ENCODE assay signal across 1 cellular context in genomic region chr3:13189639-13190375, GRCh38.
TF ChIP-seq lines count a peak whose summit lies in the region.

No MANE protein-coding gene starts in this region.

TF ChIP-seq in HepG2, 621 proteins besides CTCF, POLR2A, EP300 and RAD21 (continued from another document and continues in another):
- TF ChIP-seq ZNF597 (CRISPR knock-in tag; IDR thresholded peaks at IDR 0.05), result no peak
- TF ChIP-seq TFE3 (CRISPR knock-in tag; IDR thresholded peaks at IDR 0.05), result peak; percentile 93
- 0 out of 2 replicates have a peak, but pooled peaks have one; percentile 51 for TF ChIP-seq ZNF124 (CRISPR knock-in tag; IDR thresholded peaks at IDR 0.05)
- TF ChIP-seq ZBTB7A (CRISPR knock-in tag; IDR thresholded peaks at IDR 0.05), result peak; percentile 64; the same call in 1 of the 2 replicates
- no peak for TF ChIP-seq HHEX (CRISPR knock-in tag; IDR thresholded peaks at IDR 0.05)
- peak; percentile 89 for TF ChIP-seq MED1 (CRISPR knock-in tag; IDR thresholded peaks at IDR 0.05)
- 0 out of 2 replicates have a peak, but pooled peaks have one; percentile 21 for TF ChIP-seq ZNF761 (CRISPR knock-in tag; conservative IDR thresholded peaks at IDR 0.05)
- no peak for TF ChIP-seq RBM22 (optimal IDR thresholded peaks at IDR 0.05; ENCODE audit: low read length)
- TF ChIP-seq ELF3 (CRISPR knock-in tag; IDR thresholded peaks at IDR 0.05), result peak; percentile 96
- peak; percentile 70; the same call in 1 of the 2 replicates for TF ChIP-seq MAX (IDR thresholded peaks at IDR 0.05)
- TF ChIP-seq THAP9 (CRISPR knock-in tag; IDR thresholded peaks at IDR 0.05; ENCODE audit: borderline replicate concordance), result peak; percentile 27; the same call in 1 of the 2 replicates
- TF ChIP-seq ZNF563 (CRISPR knock-in tag; IDR thresholded peaks at IDR 0.05), result peak; percentile 72; the same call in 1 of the 2 replicates
- peak; percentile 89; the same call in 1 of the 2 replicates for TF ChIP-seq RXRA (CRISPR knock-in tag; IDR thresholded peaks at IDR 0.05)
- peak; percentile 48; the same call in 1 of the 2 replicates for TF ChIP-seq ZNF503 (CRISPR knock-in tag; IDR thresholded peaks at IDR 0.05)
- TF ChIP-seq MEIS1 (CRISPR knock-in tag; IDR thresholded peaks at IDR 0.05; ENCODE audit: borderline replicate concordance), result 0 out of 2 replicates have a peak, but pooled peaks have one; percentile 34
- TF ChIP-seq DMAP1 (CRISPR knock-in tag; IDR thresholded peaks at IDR 0.05), result peak; percentile 46; the same call in 1 of the 2 replicates
- TF ChIP-seq TRAFD1 (CRISPR knock-in tag; IDR thresholded peaks at IDR 0.05; ENCODE audit: borderline replicate concordance), result no peak
- peak; percentile 83; the same call in 1 of the 2 replicates for TF ChIP-seq RCOR2 (CRISPR knock-in tag; IDR thresholded peaks at IDR 0.05)
- 0 out of 4 replicates have a peak, but pooled peaks of 1 of the 2 experiments have one; percentile 9 for TF ChIP-seq MAFK (conservative IDR thresholded peaks at IDR 0.05 in 1 of 2, IDR thresholded peaks at IDR 0.05 in 1 of 2; ENCODE audit: low read length in 2 of 2)
- peak; percentile 70; the same call in 1 of the 2 replicates for TF ChIP-seq JUNB (CRISPR knock-in tag; IDR thresholded peaks at IDR 0.05; ENCODE audit: borderline replicate concordance)
- TF ChIP-seq ATF3 (CRISPR knock-in tag; IDR thresholded peaks at IDR 0.05), result peak; percentile 92
- no peak for TF ChIP-seq ZFP41 (CRISPR knock-in tag; IDR thresholded peaks at IDR 0.05; ENCODE audit: borderline replicate concordance)
- TF ChIP-seq MTERF4 (CRISPR knock-in tag; IDR thresholded peaks at IDR 0.05), result no peak; the same call in 1 of the 2 replicates
- TF ChIP-seq ZKSCAN1 (IDR thresholded peaks at IDR 0.05; ENCODE audit: low read length), result 0 out of 2 replicates have a peak, but pooled peaks have one; percentile 18
- TF ChIP-seq NR2F1 (CRISPR knock-in tag; IDR thresholded peaks at IDR 0.05), result peak; percentile 59 to 60; a peak in 3 of 4 replicates
- peak; percentile 71 for TF ChIP-seq ZFX (CRISPR knock-in tag; IDR thresholded peaks at IDR 0.05; ENCODE audit: low read depth)
- peak; percentile 36; the same call in 1 of the 2 replicates for TF ChIP-seq ARID4A (CRISPR knock-in tag; IDR thresholded peaks at IDR 0.05; ENCODE audit: borderline replicate concordance)
- peak; percentile 86; the same call in 1 of the 3 replicates for TF ChIP-seq MXI1 (IDR thresholded peaks at IDR 0.05; ENCODE audit: borderline replicate concordance, low read depth, low read length)
- peak; percentile 84 for TF ChIP-seq NCOA2 (CRISPR knock-in tag; IDR thresholded peaks at IDR 0.05)
- no peak for TF ChIP-seq ZKSCAN8 (CRISPR knock-in tag; IDR thresholded peaks at IDR 0.05; ENCODE audit: borderline replicate concordance)
- peak; percentile 76 for TF ChIP-seq PHF21A (CRISPR knock-in tag; IDR thresholded peaks at IDR 0.05)
- TF ChIP-seq NFKBIZ (CRISPR knock-in tag; IDR thresholded peaks at IDR 0.05), result no peak
- peak; percentile 59 for TF ChIP-seq KAT8 (CRISPR knock-in tag; IDR thresholded peaks at IDR 0.05)
- TF ChIP-seq ZBTB20 (CRISPR knock-in tag; IDR thresholded peaks at IDR 0.05; ENCODE audit: borderline replicate concordance, low read depth), result no peak
- TF ChIP-seq ATF2 (CRISPR knock-in tag; IDR thresholded peaks at IDR 0.05), result peak; percentile 57; the same call in 1 of the 2 replicates
- peak; percentile 61; the same call in 1 of the 2 replicates for TF ChIP-seq CREM (IDR thresholded peaks at IDR 0.05)
- no peak for TF ChIP-seq CREM (CRISPR knock-in tag; IDR thresholded peaks at IDR 0.05)
- peak; percentile 65 for TF ChIP-seq THAP11 (CRISPR knock-in tag; IDR thresholded peaks at IDR 0.05)
- no peak; the same call in 1 of the 2 replicates for TF ChIP-seq ZFP36L1 (CRISPR knock-in tag; IDR thresholded peaks at IDR 0.05)
- no peak for TF ChIP-seq ZNF225 (CRISPR knock-in tag; IDR thresholded peaks at IDR 0.05)
- TF ChIP-seq RBAK (CRISPR knock-in tag; IDR thresholded peaks at IDR 0.05), result no peak
- TF ChIP-seq HDAC2 (CRISPR knock-in tag; IDR thresholded peaks at IDR 0.05), result peak; percentile 90
- peak; percentile 59; the same call in 1 of the 2 replicates for TF ChIP-seq DRAP1 (CRISPR knock-in tag; IDR thresholded peaks at IDR 0.05)
- no peak for TF ChIP-seq ZFP37 (CRISPR knock-in tag; IDR thresholded peaks at IDR 0.05; ENCODE audit: borderline replicate concordance)
- TF ChIP-seq MXD1 (CRISPR knock-in tag; IDR thresholded peaks at IDR 0.05), result peak; percentile 60; the same call in 1 of the 2 replicates
